10 cellular contexts compared by ENCODE assay signal in the genomic region with DNA sequence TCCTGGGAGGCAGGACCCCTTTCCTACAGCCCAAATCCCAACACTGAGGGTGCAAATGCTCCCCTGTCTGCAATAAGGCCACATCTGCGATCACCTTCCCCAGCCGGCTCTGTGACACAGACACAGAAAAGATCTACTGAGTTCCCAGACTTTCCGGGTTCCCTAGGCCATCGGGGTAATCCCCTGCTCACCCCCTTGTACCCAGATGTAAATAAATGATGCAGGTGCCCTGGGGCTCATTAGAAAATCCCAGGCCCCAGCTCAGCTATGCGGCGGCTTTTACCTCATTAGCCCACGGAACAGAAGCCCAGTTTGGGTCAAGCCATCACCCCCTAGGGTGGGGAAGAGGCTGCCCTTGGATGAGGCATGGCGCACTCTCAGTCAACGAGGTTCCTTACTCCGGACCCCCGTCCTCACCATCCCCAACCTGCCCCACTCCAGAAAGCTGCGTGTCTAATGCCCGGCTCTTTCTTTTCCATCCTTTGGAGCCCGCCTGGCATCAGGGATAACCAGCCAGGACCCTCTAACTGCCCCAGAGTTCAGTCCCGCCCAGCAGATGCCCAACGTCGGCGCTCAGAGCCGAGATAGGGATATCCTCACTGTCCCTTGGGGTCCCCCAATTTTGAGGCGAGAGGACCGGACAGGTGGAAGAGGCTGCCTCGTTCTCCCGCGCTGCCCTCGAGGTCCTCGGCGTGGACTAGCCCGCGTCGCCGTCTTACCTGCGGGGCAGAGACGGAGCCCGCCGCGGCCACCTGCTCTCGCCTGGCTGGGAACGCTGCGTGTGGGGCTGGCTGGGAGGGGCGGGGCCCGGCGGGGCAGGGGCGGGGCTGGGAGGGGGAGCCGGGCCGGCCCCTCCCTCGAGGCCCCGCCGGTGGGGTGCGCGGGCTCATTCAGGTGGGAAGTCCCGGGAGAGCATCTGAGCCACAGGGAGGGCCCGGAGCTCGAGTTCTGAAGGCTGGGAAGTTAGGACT. TPM values are rescaled to one million over a fixed set of nuclear protein-coding genes. Genes with fewer than 3 reads are reported as not detected.
DNase-seq lines count a peak whose midpoint lies in the region; ATAC-seq and TF ChIP-seq lines count a peak whose summit lies in the region.
"Had no signal": no experiment of that assay in that cellular context is flagged by ENCODE, and none has a peak within 500 bp of the region (broad histone marks: within the 10 kb centered on the region; RNA-seq: fewer than 3 reads in every experiment).

Gene ZNF385C (minus strand): TSS at position 783 of the 971 bp plus-strand sequence. CDS start 35,417 bp downstream, outside the sequence.

- H3K27ac Mint-ChIP-seq in WTC11 (no peak within 1 kb of the TSS), HFFc6 (no peak within 1 kb of the TSS)
- peak within 1 kb of the TSS; percentile 15 to 20 for H3K27ac Mint-ChIP-seq in effector memory CD8-positive, alpha-beta T cell

- CTCF ChIA-PET in WTC11 (lab: Charles Lee), result interaction anchor here (0.7 to 6.7 kb wide), 16 partner anchors 9 to 420 kb away, joined by 3 to 138 read pairs (median 5); partner anchors contain the start of genes DNAJC7, KAT2A and NKIRAS2

- H3K9ac ChIP-seq in HUES48 (ENCODE audit: low read depth, low read length) (no peak within 1 kb of the TSS), Karpas-422 (ENCODE audit: low read length) (no peak within 1 kb of the TSS)

- no peak for TF ChIP-seq CTCF in WTC11 (IDR thresholded peaks at IDR 0.05)
- TF ChIP-seq CTCF in HFFc6 (IDR thresholded peaks at IDR 0.05), result no peak

- H3K9me3 Mint-ChIP-seq in WTC11, result no peaks in the 10 kb centered on the region
- no peaks in the 10 kb centered on the region for H3K9me3 Mint-ChIP-seq in effector memory CD8-positive, alpha-beta T cell
- H3K9me3 Mint-ChIP-seq in HFFc6, result no peaks in the 10 kb centered on the region

- DNase-seq in WTC11 (ENCODE audit: low spot score) (peak; percentile 59), HFFc6 (no peak), Karpas-422 (no peak)
- DNase-seq in effector memory CD8-positive, alpha-beta T cell, result no peak
- DNase-seq in stimulated activated CD4-positive, alpha-beta T cell treated with anti-CD3 and anti-CD28 coated beads, Interleukin-4, amount 100 ng/mL, for 4 hours, result peak; percentile 35 to 64
- no peak for DNase-seq in NK-92 treated with Interleukin-12 subunit alpha and Interleukin-12 subunit beta, amount 100 ng/mL, for 24 hours (lab: John Stamatoyannopoulos, UW)

- peaks cover 22% of the 10 kb centered on the region for H3K27me3 ChIP-seq in HUES48 (ENCODE audit: control insufficient read depth, insufficient read depth, low read length)
- H3K27me3 ChIP-seq in Karpas-422 (ENCODE audit: low read length), result no peaks in the 10 kb centered on the region

- H3K27me3 Mint-ChIP-seq in WTC11 (ENCODE audit: low read depth) (peaks cover 33% of the 10 kb centered on the region), HFFc6 (ENCODE audit: insufficient read depth) (peaks cover 32% of the 10 kb centered on the region)
- H3K27me3 Mint-ChIP-seq in effector memory CD8-positive, alpha-beta T cell, result peaks cover 12 to 38% of the 10 kb centered on the region in 2 donors

- H3K9me3 ChIP-seq in HUES48 (ENCODE audit: control insufficient read depth, insufficient read depth, low read length), result no peaks in the 10 kb centered on the region
- no peaks in the 10 kb centered on the region for H3K9me3 ChIP-seq in Karpas-422 (ENCODE audit: low read length)

- H3K36me3 Mint-ChIP-seq in WTC11 (no peaks in the 10 kb centered on the region), HFFc6 (ENCODE audit: low read depth) (no peaks in the 10 kb centered on the region)
- peaks cover 3% of the 10 kb centered on the region for H3K36me3 Mint-ChIP-seq in effector memory CD8-positive, alpha-beta T cell (ENCODE audit: insufficient read depth)

- peak; percentile 51 for ATAC-seq in WTC11
- ATAC-seq in effector memory CD8-positive, alpha-beta T cell (replicated peaks), result peak; percentile 75
- no peak for ATAC-seq in HG03571 (IDR thresholded peaks at IDR 0.05; ENCODE audit: unreplicated experiment)

- no peaks in the 10 kb centered on the region for H3K79me2 ChIP-seq in Karpas-422 (ENCODE audit: low read length)

- H3K4me1 ChIP-seq in HUES48 (ENCODE audit: control insufficient read depth, insufficient read depth, low read length), result peaks cover 15% of the 10 kb centered on the region
- no peaks in the 10 kb centered on the region; the same call in 1 of the 2 replicates for H3K4me1 ChIP-seq in Karpas-422 (ENCODE audit: low read length)

- H2AFZ ChIP-seq in Karpas-422 (ENCODE audit: low read length), result no peak within 1 kb of the TSS

- POLR2A ChIA-PET in WTC11 (lab: Charles Lee), result interaction anchor here (0.8 to 1.6 kb wide), 2 partner anchors 69 to 81 kb away, joined by 3 to 4 read pairs; partner anchors contain the start of gene DNAJC7

- peak within 1 kb of the TSS; percentile 62 for H3K4me3 Mint-ChIP-seq in WTC11
- H3K4me3 Mint-ChIP-seq in effector memory CD8-positive, alpha-beta T cell, result peak within 1 kb of the TSS; percentile 24 to 58
- H3K4me3 Mint-ChIP-seq in HFFc6, result no peak within 1 kb of the TSS

- peak within 1 kb of the TSS; percentile 60 for H3K4me3 ChIP-seq in HUES48 (ENCODE audit: low read depth, low read length)
- H3K4me3 ChIP-seq in Karpas-422 (ENCODE audit: low read length), result no peak within 1 kb of the TSS

- H3K36me3 ChIP-seq in HUES48 (ENCODE audit: control insufficient read depth, insufficient read depth, low read length) (no peaks in the 10 kb centered on the region), Karpas-422 (ENCODE audit: insufficient read depth, low read length) (no peaks in the 10 kb centered on the region)

- H4K20me1 ChIP-seq in Karpas-422 (ENCODE audit: insufficient read depth, low read depth, low read length), result no peaks in the 10 kb centered on the region

- H3K4me2 ChIP-seq in Karpas-422 (ENCODE audit: low read depth, low read length, poor library complexity, severe bottlenecking), result no peak within 1 kb of the TSS

- H3K27ac ChIP-seq in HUES48 (ENCODE audit: low read depth, low read length) (no peak within 1 kb of the TSS), Karpas-422 (ENCODE audit: low read length) (no peak within 1 kb of the TSS)

- H3K9me2 ChIP-seq in Karpas-422 (replicated peaks; ENCODE audit: insufficient read depth, low read length), result no peaks in the 10 kb centered on the region

- H3K4me1 Mint-ChIP-seq in WTC11 (peaks cover 16% of the 10 kb centered on the region), HFFc6 (ENCODE audit: low read depth) (no peaks in the 10 kb centered on the region)
- peaks cover 4 to 8% of the 10 kb centered on the region in 2 donors for H3K4me1 Mint-ChIP-seq in effector memory CD8-positive, alpha-beta T cell (ENCODE audit: low read depth in 2 of 2)

TF ChIP-seq in WTC11, 78 proteins besides CTCF, POLR2A, EP300 and RAD21 (continues in another document):
- TF ChIP-seq ZNF416 (CRISPR knock-in tag; IDR thresholded peaks at IDR 0.05) (no peak), KAT7 (CRISPR knock-in tag; IDR thresholded peaks at IDR 0.05; ENCODE audit: borderline replicate concordance) (no peak), TP53 (CRISPR knock-in tag; IDR thresholded peaks at IDR 0.05) (0 out of 2 replicates have a peak, but pooled peaks have one; percentile 66), NFE2L1 (CRISPR knock-in tag; IDR thresholded peaks at IDR 0.05) (0 out of 2 replicates have a peak, but pooled peaks have one; percentile 54), ZNF138 (CRISPR knock-in tag; conservative IDR thresholded peaks at IDR 0.05) (0 out of 2 replicates have a peak, but pooled peaks have one; percentile 50), USF1 (CRISPR knock-in tag; IDR thresholded peaks at IDR 0.05) (no peak), ZNF396 (CRISPR knock-in tag; IDR thresholded peaks at IDR 0.05; ENCODE audit: borderline replicate concordance) (no peak), FOXK1 (CRISPR knock-in tag; IDR thresholded peaks at IDR 0.05) (peak; percentile 66), SP1 (CRISPR knock-in tag; conservative IDR thresholded peaks at IDR 0.05) (peak; percentile 71), RELA (CRISPR knock-in tag; IDR thresholded peaks at IDR 0.05; ENCODE audit: borderline replicate concordance) (peak; percentile 47; the same call in 1 of the 2 replicates), SMAD3 (CRISPR knock-in tag; IDR thresholded peaks at IDR 0.05; ENCODE audit: borderline replicate concordance) (0 out of 2 replicates have a peak, but pooled peaks have one; percentile 41)
- TF ChIP-seq, protein P1, sequence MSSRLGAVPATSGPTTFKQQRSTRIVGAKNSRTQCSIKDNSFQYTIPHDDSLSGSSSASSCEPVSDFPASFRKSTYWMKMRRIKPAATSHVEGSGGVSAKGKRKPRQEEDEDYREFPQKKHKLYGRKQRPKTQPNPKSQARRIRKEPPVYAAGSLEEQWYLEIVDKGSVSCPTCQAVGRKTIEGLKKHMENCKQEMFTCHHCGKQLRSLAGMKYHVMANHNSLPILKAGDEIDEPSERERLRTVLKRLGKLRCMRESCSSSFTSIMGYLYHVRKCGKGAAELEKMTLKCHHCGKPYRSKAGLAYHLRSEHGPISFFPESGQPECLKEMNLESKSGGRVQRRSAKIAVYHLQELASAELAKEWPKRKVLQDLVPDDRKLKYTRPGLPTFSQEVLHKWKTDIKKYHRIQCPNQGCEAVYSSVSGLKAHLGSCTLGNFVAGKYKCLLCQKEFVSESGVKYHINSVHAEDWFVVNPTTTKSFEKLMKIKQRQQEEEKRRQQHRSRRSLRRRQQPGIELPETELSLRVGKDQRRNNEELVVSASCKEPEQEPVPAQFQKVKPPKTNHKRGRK (CRISPR knock-in tag; IDR thresholded peaks at IDR 0.05; ENCODE audit: borderline replicate concordance), result no peak
- TF ChIP-seq, protein P2, sequence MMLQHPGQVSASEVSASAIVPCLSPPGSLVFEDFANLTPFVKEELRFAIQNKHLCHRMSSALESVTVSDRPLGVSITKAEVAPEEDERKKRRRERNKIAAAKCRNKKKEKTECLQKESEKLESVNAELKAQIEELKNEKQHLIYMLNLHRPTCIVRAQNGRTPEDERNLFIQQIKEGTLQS (CRISPR knock-in tag; conservative IDR thresholded peaks at IDR 0.05), result no peak

RNA-seq across cellular contexts. Expression of gene ZNF385C, which starts in this region (rescaled TPM):
- total RNA-seq in WTC11 (2021), result 3.1 to 4.5 TPM (median 3.7 TPM) in 3 replicates
- not detected for total RNA-seq in HFFc6 (2021; fragmentation: NEBNext Ultra II Directional; extraction: Animal tissue kit (Norgen Biotek cat#: 25700))
- not detected in 2 replicates for total RNA-seq in Karpas-422 (2014; rRNA removed; shearing (Covaris generic); ENCODE audit: low replicate concordance)
- total RNA-seq: fibroblast of villous mesenchyme; T-helper 1 cell treated with Interleukin-12 subunit alpha and Interleukin-12 subunit beta and Interleukin-4 antibody, amounts not matched to agents 30 ng/mL and 1 ng/mL, for 36 hours had no signal

Comparison
In these comparisons a context has a peak if more than half of its experiments do, and no peak if none do; other contexts are left out.
1. DNase-seq: peak in WTC11 (single experiment) and stimulated activated CD4-positive, alpha-beta T cell treated with anti-CD3 and anti-CD28 coated beads, Interleukin-4, amount 100 ng/mL, for 4 hours (2 of 2); none in effector memory CD8-positive, alpha-beta T cell (0 of 3), HFFc6 (single experiment), Karpas-422 (single experiment) and NK-92 treated with Interleukin-12 subunit alpha and Interleukin-12 subunit beta, amount 100 ng/mL, for 24 hours (single experiment).
2. H3K27ac Mint-ChIP-seq: peak in effector memory CD8-positive, alpha-beta T cell (2 of 2); none in WTC11 (single experiment) and HFFc6 (single experiment).